Comparison of ENCODE assay signal across 8 cellular contexts in genomic region chr1:26035203-26035958, GRCh38. TPM values are rescaled to one million over a fixed set of nuclear protein-coding genes. Genes with fewer than 3 reads are reported as not detected.
DNase-seq lines count a peak whose midpoint lies in the region; ATAC-seq and TF ChIP-seq lines count a peak whose summit lies in the region.

No MANE protein-coding gene starts in this region.

- DNase-seq in AG09319 (ENCODE audit: extremely low read depth, low read depth) (peak; percentile 70), NCI-H510A (lab: John Stamatoyannopoulos, UW) (peak; percentile 90), colonic mucosa (peak; percentile 98), left colon (peak; percentile 95 to 97)
- DNase-seq in activated CD4-positive, alpha-beta T cell treated with anti-CD3 and anti-CD28 coated beads for 48 hours, result peak; percentile 96
- peak; percentile 81 to 96 (median 86) for DNase-seq in stimulated activated CD4-positive, alpha-beta T cell treated with anti-CD3 and anti-CD28 coated beads, Interleukin-1b, Interleukin-23, amount 100 ng/mL, for 24 hours (ENCODE audit: low read depth in 4 of 4, low spot score in 1 of 4)

- H3K27ac ChIP-seq in colonic mucosa, result peak overlapping the region; percentile 45

- ATAC-seq in GM19043 (IDR thresholded peaks at IDR 0.05; ENCODE audit: low read depth, unreplicated experiment), result peak; percentile 90
- peak; percentile 89 for ATAC-seq in HG03432 (IDR thresholded peaks at IDR 0.05; ENCODE audit: unreplicated experiment)
- ATAC-seq in left colon, result peak; percentile 97

- peak overlapping the region; percentile 77 for H3K4me3 ChIP-seq in colonic mucosa

- H3K9me3 ChIP-seq in colonic mucosa, result no peaks in the 10 kb centered on the region

- no peaks in the 10 kb centered on the region for H3K27me3 ChIP-seq in colonic mucosa

- peaks cover 3% of the 10 kb centered on the region for H3K4me1 ChIP-seq in colonic mucosa

- TF ChIP-seq CTCF in AG09319 (IDR thresholded peaks at IDR 0.05; ENCODE audit: low read depth, low read length) (no peak), colonic mucosa (IDR thresholded peaks at IDR 0.05) (no peak)

- intact Hi-C loops in colonic mucosa (cut with DNase I), result loop anchor here (5.0 kb wide), 2 partner anchors 67 to 112 kb away; no protein-coding TSS in a partner anchor
- intact Hi-C loops in left colon (cut with DNase I, micrococcal nuclease), result loop anchor here in 1 of 2 donors (5.0 kb wide), 1 partner anchor 112 kb away; no protein-coding TSS in a partner anchor

- H3K9ac ChIP-seq in colonic mucosa (ENCODE audit: low read depth in 2 of 2, low read length in 2 of 2), result peak overlapping the region; percentile 82 to 92

- no peaks in the 10 kb centered on the region for H3K36me3 ChIP-seq in colonic mucosa

RNA-seq across cellular contexts. Expression of gene SLC30A2, which starts 10.5 kb away (rescaled TPM):
- under 1 TPM; 0.27 to 0.42 TPM for total RNA-seq in colonic mucosa
- under 1 TPM in 1 of 2 donors, not detected in 1; 0.22 TPM for total RNA-seq in left colon

RNA-seq across cellular contexts. Expression of gene EXTL1, which starts 13.8 kb away (rescaled TPM):
- under 1 TPM; 0.05 to 0.29 TPM for total RNA-seq in colonic mucosa
- under 1 TPM in 1 of 2 donors, not detected in 1; 0.11 TPM for total RNA-seq in left colon

RNA-seq across cellular contexts. Expression of gene TRIM63, which starts 32.0 kb away (rescaled TPM):
- total RNA-seq in colonic mucosa (under 1 TPM in 1 of 2 donors, not detected in 1; 0.15 TPM), left colon (under 1 TPM; 0.15 to 0.25 TPM)

RNA-seq across cellular contexts. Expression of gene PAFAH2, which starts 37.5 kb away (rescaled TPM):
- total RNA-seq in colonic mucosa, result 10 to 100 TPM; 34.8 to 40.8 TPM
- 10 to 100 TPM; 49.2 to 51.9 TPM for total RNA-seq in left colon

Comparison
In these comparisons a context has a peak if more than half of its experiments do, and no peak if none do; other contexts are left out.
1. Peak in every context shown above with its lines: DNase-seq, ATAC-seq, H3K4me3 ChIP-seq and H3K27ac ChIP-seq.